Comparison of ENCODE assay signal across 16 cellular contexts in genomic region chr1:151514366-151514765, GRCh38. TPM values are rescaled to one million over a fixed set of nuclear protein-coding genes. Genes with fewer than 3 reads are reported as not detected.
A peak's percentile ranks its signal among the peaks of the same experiment; 100 is the strongest.
DNase-seq lines count a peak whose midpoint lies in the region; TF ChIP-seq lines count a peak whose summit lies in the region.
"Had no signal": no experiment of that assay in that cellular context is flagged by ENCODE, and none has a peak within 500 bp of the region (broad histone marks: within the 10 kb centered on the region; RNA-seq: fewer than 3 reads in every experiment).

No MANE protein-coding gene starts in this region.

- no peak for TF ChIP-seq CTCF in breast epithelium (IDR thresholded peaks at IDR 0.05)
- no peak for TF ChIP-seq CTCF in MCF 10A (IDR thresholded peaks at IDR 0.05; ENCODE audit: unreplicated experiment)
- no peak for TF ChIP-seq CTCF in endothelial cell (IDR thresholded peaks at IDR 0.05; ENCODE audit: unreplicated experiment)
- TF ChIP-seq CTCF in mesothelial cell of epicardium (IDR thresholded peaks at IDR 0.05; ENCODE audit: unreplicated experiment): no peak

- peaks cover 4% of the 10 kb centered on the region for H3K36me3 Mint-ChIP-seq in MCF 10A (ENCODE audit: insufficient read depth, unreplicated experiment)
- H3K36me3 Mint-ChIP-seq in endothelial cell (ENCODE audit: low read depth, unreplicated experiment): peaks cover 8% of the 10 kb centered on the region
- peaks cover 1% of the 10 kb centered on the region for H3K36me3 Mint-ChIP-seq in mesothelial cell of epicardium
- H3K36me3 Mint-ChIP-seq: brain; CD8-positive, alpha-beta T cell had no signal

- H3K36me3 ChIP-seq in breast epithelium (no peaks in the 10 kb centered on the region), urinary bladder (ENCODE audit: insufficient read depth) (no peaks in the 10 kb centered on the region)

- no peak for TF ChIP-seq POLR2A in breast epithelium (IDR thresholded peaks at IDR 0.05)

- no TSS peak for BruUV-seq in MCF 10A (replicated peaks; lab: Mats Ljungman, UMichigan)

- no peaks in the 10 kb centered on the region for H3K27me3 Mint-ChIP-seq in MCF 10A (ENCODE audit: insufficient read depth, unreplicated experiment)
- H3K27me3 Mint-ChIP-seq in endothelial cell (ENCODE audit: unreplicated experiment): peaks cover 5% of the 10 kb centered on the region
- H3K27me3 Mint-ChIP-seq in mesothelial cell of epicardium (ENCODE audit: low read depth): peaks cover 17% of the 10 kb centered on the region

- CTCF ChIA-PET in MCF 10A (lab: Yijun Ruan, JAX): interaction anchor here (0.6 to 1.2 kb wide), 4 partner anchors 15 to 246 kb away, joined by 3 read pairs; no protein-coding TSS in a partner anchor

- no peaks in the 10 kb centered on the region for H3K4me1 ChIP-seq in breast epithelium
- H3K4me1 ChIP-seq in urinary bladder (ENCODE audit: insufficient read depth): no peaks in the 10 kb centered on the region

- in situ Hi-C loops in ACHN (cut with HindIII; ENCODE audit: low pct_ligation_motif_present, low pct_unique_long_range_greater_than_20kb, low sequenced_read_pairs): no loop called here

- intact Hi-C loops in breast epithelium (cut with DNase I; ENCODE audit: low total_unique reads): loop anchor here (2.0 kb wide), 1 partner anchor 52 kb away; no protein-coding TSS in a partner anchor
- intact Hi-C loops in MCF 10A (cut with micrococcal nuclease): no loop called here

- H3K4me3 ChIP-seq in breast epithelium (no peak overlapping the region), urinary bladder (ENCODE audit: low read depth, low read length) (no peak overlapping the region)
- H3K4me3 ChIP-seq: A549 had no signal

- H3K4me1 Mint-ChIP-seq in MCF 10A (ENCODE audit: insufficient read depth, unreplicated experiment) (peaks cover 28% of the 10 kb centered on the region), endothelial cell (ENCODE audit: unreplicated experiment) (peaks cover 35% of the 10 kb centered on the region), mesothelial cell of epicardium (peaks cover 49% of the 10 kb centered on the region)

- H3K27ac ChIP-seq in breast epithelium (peak overlapping the region; percentile 94 to 95), urinary bladder (ENCODE audit: low read depth) (peak overlapping the region; percentile 48)
- H3K27ac ChIP-seq: A549 had no signal

- H3K27ac Mint-ChIP-seq in MCF 10A (ENCODE audit: low read depth, unreplicated experiment) (no peak overlapping the region), endothelial cell (ENCODE audit: unreplicated experiment) (no peak overlapping the region), mesothelial cell of epicardium (peak overlapping the region; percentile 98)
- H3K27ac Mint-ChIP-seq: CD8-positive, alpha-beta T cell; HFFc6; T-helper 1 cell treated with Interleukin-12 subunit alpha and Interleukin-12 subunit beta and Interleukin-4 antibody, amounts not matched to agents 30 μg/mL and 1 μg/mL, for 36 hours had no signal

- H3K9me3 Mint-ChIP-seq in MCF 10A (ENCODE audit: unreplicated experiment) (no peaks in the 10 kb centered on the region), endothelial cell (ENCODE audit: unreplicated experiment) (no peaks in the 10 kb centered on the region), mesothelial cell of epicardium (no peaks in the 10 kb centered on the region)
- H3K9me3 Mint-ChIP-seq: brain; CD8-positive, alpha-beta T cell; HFFc6; T-helper 1 cell treated with Interleukin-12 subunit alpha and Interleukin-12 subunit beta and Interleukin-4 antibody, amounts not matched to agents 30 μg/mL and 1 μg/mL, for 36 hours had no signal

- H3K27me3 ChIP-seq in breast epithelium: no peaks in the 10 kb centered on the region

- H3K4me3 Mint-ChIP-seq in MCF 10A (ENCODE audit: unreplicated experiment) (no peak overlapping the region), endothelial cell (ENCODE audit: unreplicated experiment) (peak overlapping the region; percentile 49), mesothelial cell of epicardium (peak overlapping the region; percentile 75)
- H3K4me3 Mint-ChIP-seq: CD8-positive, alpha-beta T cell; HFFc6; T-helper 1 cell treated with Interleukin-12 subunit alpha and Interleukin-12 subunit beta and Interleukin-4 antibody, amounts not matched to agents 30 μg/mL and 1 μg/mL, for 36 hours had no signal

- no peaks in the 10 kb centered on the region for H3K9me3 ChIP-seq in breast epithelium
- H3K9me3 ChIP-seq: A549 had no signal

- DNase-seq in breast epithelium (ENCODE audit: low spot score in 2 of 2): no peak
- DNase-seq in MCF 10A (ENCODE audit: unreplicated experiment): no peak
- DNase-seq in endothelial cell (ENCODE audit: low spot score): no peak
- no peak for DNase-seq in mesothelial cell of epicardium (ENCODE audit: low spot score in 2 of 2, unreplicated experiment in 2 of 2)
- DNase-seq in ACHN: no peak
- no peak for DNase-seq in NOMO-1 (lab: John Stamatoyannopoulos, UW; ENCODE audit: unreplicated experiment in 2 of 2)
- DNase-seq in SW 1271 (lab: John Stamatoyannopoulos, UW): no peak
- DNase-seq: CD8-positive, alpha-beta T cell; foreskin fibroblast; HFFc6; NCI-H2081; NCI-H774 had no signal

- 79% methylated on average over 4 of the region's 4 CpGs for WGBS in urinary bladder

- POLR2A ChIA-PET in MCF 10A (lab: Yijun Ruan, JAX): interaction anchor here (0.6 to 1.0 kb wide), 3 partner anchors 19 to 1682 kb away, joined by 3 to 4 read pairs (median 4); no protein-coding TSS in a partner anchor

RNA-seq across cellular contexts. Expression of gene CGN, which starts 3.2 kb away (rescaled TPM):
- total RNA-seq in breast epithelium (10 to 100 TPM in 2 of 3 donors, under 1 TPM in 1; 0.16 to 28.1 (median 13.4) TPM), MCF 10A (2022) (0.32 and 0.33 TPM in 2 replicates), endothelial cell (ENCODE audit: unreplicated experiment) (50.7 TPM), mesothelial cell of epicardium (37.5 to 39.1 TPM (median 38.9 TPM) in 3 replicates), urinary bladder (5.9 TPM)
- 5.5 TPM for polyA plus RNA-seq in urinary bladder

RNA-seq across cellular contexts. Expression of gene TUFT1, which starts 25.7 kb away (rescaled TPM):
- 10 to 100 TPM in 2 of 3 donors, 1 to 10 TPM in 1; 7.2 to 21.2 (median 13.4) TPM for total RNA-seq in breast epithelium
- total RNA-seq in MCF 10A (2022): 90.6 and 162 TPM in 2 replicates
- 11.2 TPM for total RNA-seq in endothelial cell (ENCODE audit: unreplicated experiment)
- 14.8 to 17.3 TPM (median 17.3 TPM) in 3 replicates for total RNA-seq in mesothelial cell of epicardium
- total RNA-seq in urinary bladder: 9.7 TPM
- polyA plus RNA-seq in urinary bladder: 8.5 TPM

RNA-seq across cellular contexts. Expression of gene POGZ, which starts 55.1 kb away (rescaled TPM):
- 10 to 100 TPM; 37.0 to 72.6 (median 60.3) TPM for total RNA-seq in breast epithelium
- total RNA-seq in MCF 10A (2022): 92.1 and 92.2 TPM in 2 replicates
- 132 TPM for total RNA-seq in endothelial cell (ENCODE audit: unreplicated experiment)
- 169 to 182 TPM (median 179 TPM) in 3 replicates for total RNA-seq in mesothelial cell of epicardium
- 86.9 TPM for total RNA-seq in urinary bladder
- polyA plus RNA-seq in urinary bladder: 32.1 TPM
